Comparison of ENCODE assay signal across 8 cellular contexts in the genomic region with DNA sequence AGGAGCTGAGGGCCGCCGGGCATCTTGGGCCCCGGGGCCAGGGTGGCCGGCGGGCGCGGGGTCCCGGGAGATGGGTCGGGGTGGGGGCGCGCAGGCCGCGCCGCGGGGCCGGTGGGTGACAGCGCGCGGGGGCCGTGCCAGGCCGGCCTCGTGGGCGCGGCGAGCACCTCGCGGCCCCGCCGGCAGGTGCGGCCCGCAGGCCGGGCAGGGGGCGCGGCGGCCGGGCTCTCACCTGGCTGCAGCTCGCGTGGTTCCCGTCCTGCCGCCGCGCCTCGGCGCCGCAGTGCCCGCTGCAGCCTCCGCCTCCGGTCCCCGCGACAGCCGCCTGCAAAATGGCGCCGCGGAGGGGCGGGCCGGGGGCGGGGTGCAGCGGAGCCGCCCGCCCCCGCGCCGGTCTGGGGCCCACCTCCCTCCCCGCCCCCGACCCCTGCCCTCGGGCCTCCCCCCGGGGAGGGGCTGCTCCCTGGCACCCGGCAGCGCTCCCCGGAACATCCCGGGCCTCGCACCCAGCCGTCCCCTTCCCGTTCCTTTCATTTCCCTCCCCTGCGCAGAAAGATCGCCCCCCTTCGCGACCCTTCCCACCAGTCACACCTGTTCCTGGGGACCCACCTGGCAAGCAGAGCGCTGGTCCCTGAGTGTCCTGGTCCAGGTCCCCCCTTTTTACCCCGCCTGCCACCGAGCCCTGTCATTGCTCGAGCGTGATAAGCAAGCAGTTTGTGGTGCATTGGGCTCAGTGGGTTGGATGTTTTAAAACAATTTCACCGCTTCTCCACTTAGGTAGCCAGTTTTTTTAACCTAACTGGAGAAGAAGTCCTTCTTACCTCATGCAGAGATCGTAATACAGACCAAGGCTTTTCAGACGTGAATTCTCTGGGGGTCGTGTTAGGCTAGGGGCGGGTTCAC. TPM values are rescaled to one million over a fixed set of nuclear protein-coding genes. Genes with fewer than 3 reads are reported as not detected.
A peak's percentile ranks its signal among the peaks of the same experiment; 100 is the strongest.
DNase-seq lines count a peak whose midpoint lies in the region; ATAC-seq and TF ChIP-seq lines count a peak whose summit lies in the region.

Gene SLC23A2, minus strand, starts transcription at position 337 of the 903 bp plus-strand sequence. CDS start 68,948 bp downstream, outside the sequence.

- H3K27ac Mint-ChIP-seq in activated T-helper 2 cell treated with anti-CD3 and anti-CD28 coated beads, Interferon-gamma antibody, Interleukin-2, Interleukin-4, amounts not matched to agents 10 μg/mL and 5 μg/mL and 100 μg/mL, durations not matched to agents 14 hours and 24 hours and 36 hours: peak within 1 kb of the TSS; percentile 95
- H3K27ac Mint-ChIP-seq in neural progenitor cell: peak within 1 kb of the TSS; percentile 47

- peaks cover 24% of the 10 kb centered on the region for H3K79me2 ChIP-seq in neural progenitor cell (ENCODE audit: low read depth)

- peaks cover 19% of the 10 kb centered on the region for H4K20me1 ChIP-seq in neural progenitor cell (ENCODE audit: low read depth)

- peaks cover 12% of the 10 kb centered on the region for H3K27me3 Mint-ChIP-seq in activated T-helper 2 cell treated with anti-CD3 and anti-CD28 coated beads, Interferon-gamma antibody, Interleukin-2, Interleukin-4, amounts not matched to agents 10 μg/mL and 5 μg/mL and 100 μg/mL, durations not matched to agents 14 hours and 24 hours and 36 hours (ENCODE audit: low read depth)
- H3K27me3 Mint-ChIP-seq in neural progenitor cell (ENCODE audit: insufficient read depth, low read depth): peaks cover 19% of the 10 kb centered on the region

- peaks cover 13% of the 10 kb centered on the region for H3K4me1 ChIP-seq in neural progenitor cell

- intact Hi-C loops in activated T-helper 2 cell treated with anti-CD3 and anti-CD28 coated beads, Interferon-gamma antibody, Interleukin-2, Interleukin-4, amounts not matched to agents 10 μg/mL and 5 μg/mL and 100 μg/mL, durations not matched to agents 14 hours and 24 hours and 36 hours (cut with micrococcal nuclease): loop anchor here (5.0 kb wide), 2 partner anchors 44 to 76 kb away; no protein-coding TSS in a partner anchor

- H3K36me3 Mint-ChIP-seq in activated T-helper 2 cell treated with anti-CD3 and anti-CD28 coated beads, Interferon-gamma antibody, Interleukin-2, Interleukin-4, amounts not matched to agents 10 μg/mL and 5 μg/mL and 100 μg/mL, durations not matched to agents 14 hours and 24 hours and 36 hours (ENCODE audit: low read depth): no peaks in the 10 kb centered on the region
- H3K36me3 Mint-ChIP-seq in neural progenitor cell: no peaks in the 10 kb centered on the region

- H2AFZ ChIP-seq in neural progenitor cell (replicated peaks): peak within 1 kb of the TSS; percentile 90

- H3K4me3 ChIP-seq in fibroblast of villous mesenchyme (ENCODE audit: low read depth, low read length) (peak within 1 kb of the TSS; percentile 63), neural progenitor cell (peak within 1 kb of the TSS; percentile 72)

- H3K9me3 ChIP-seq in neural progenitor cell (ENCODE audit: low read depth): no peaks in the 10 kb centered on the region

- H3F3A ChIP-seq in neural progenitor cell (ENCODE audit: low read depth): peaks cover 7% of the 10 kb centered on the region

- H3K4me3 Mint-ChIP-seq in activated T-helper 2 cell treated with anti-CD3 and anti-CD28 coated beads, Interferon-gamma antibody, Interleukin-2, Interleukin-4, amounts not matched to agents 10 μg/mL and 5 μg/mL and 100 μg/mL, durations not matched to agents 14 hours and 24 hours and 36 hours (ENCODE audit: low read depth): peak within 1 kb of the TSS; percentile 95
- H3K4me3 Mint-ChIP-seq in neural progenitor cell: peak within 1 kb of the TSS; percentile 91

- no peaks in the 10 kb centered on the region for H3K36me3 ChIP-seq in neural progenitor cell

- ATAC-seq in HG02571 (IDR thresholded peaks at IDR 0.05; ENCODE audit: unreplicated experiment) (peak; percentile 60), GM18858 (IDR thresholded peaks at IDR 0.05; ENCODE audit: unreplicated experiment) (no peak)

- no peak for TF ChIP-seq CTCF in fibroblast of villous mesenchyme (IDR thresholded peaks at IDR 0.05; ENCODE audit: insufficient read depth, low read depth, low read length)
- TF ChIP-seq CTCF in neural progenitor cell (IDR thresholded peaks at IDR 0.05): no peak

- peaks cover 41% of the 10 kb centered on the region for H3K27me3 ChIP-seq in neural progenitor cell

- no peak within 1 kb of the TSS for H3K27ac ChIP-seq in neural progenitor cell

- no peak within 1 kb of the TSS for H3K9ac ChIP-seq in neural progenitor cell

- no peaks in the 10 kb centered on the region for H3K9me3 Mint-ChIP-seq in activated T-helper 2 cell treated with anti-CD3 and anti-CD28 coated beads, Interferon-gamma antibody, Interleukin-2, Interleukin-4, amounts not matched to agents 10 μg/mL and 5 μg/mL and 100 μg/mL, durations not matched to agents 14 hours and 24 hours and 36 hours
- H3K9me3 Mint-ChIP-seq in neural progenitor cell: no peaks in the 10 kb centered on the region

- peaks cover 28% of the 10 kb centered on the region for H3K4me1 Mint-ChIP-seq in activated T-helper 2 cell treated with anti-CD3 and anti-CD28 coated beads, Interferon-gamma antibody, Interleukin-2, Interleukin-4, amounts not matched to agents 10 μg/mL and 5 μg/mL and 100 μg/mL, durations not matched to agents 14 hours and 24 hours and 36 hours (ENCODE audit: low read depth)
- H3K4me1 Mint-ChIP-seq in neural progenitor cell: peaks cover 24% of the 10 kb centered on the region

- peak within 1 kb of the TSS; percentile 99 for H3K4me2 ChIP-seq in neural progenitor cell

- DNase-seq in DMS53 (lab: John Stamatoyannopoulos, UW): peak; percentile 73
- DNase-seq in OCI-M1 (lab: John Stamatoyannopoulos, UW): peak; percentile 41
- peak; percentile 43 for DNase-seq in activated T-helper 2 cell treated with anti-CD3 and anti-CD28 coated beads, Interferon-gamma antibody, Interleukin-2, Interleukin-4, amounts not matched to agents 10 μg/mL and 5 μg/mL and 100 μg/mL, durations not matched to agents 14 hours and 24 hours and 36 hours (ENCODE audit: low spot score)
- no peak for DNase-seq in fibroblast of villous mesenchyme (ENCODE audit: low read depth)
- peak; percentile 66 for DNase-seq in neural progenitor cell (ENCODE audit: low spot score)
- peak; percentile 34 for DNase-seq in superior temporal gyrus (ENCODE audit: extremely low spot score)

RNA-seq across cellular contexts. Expression of gene SLC23A2, which starts in this region (rescaled TPM):
- total RNA-seq in activated T-helper 2 cell treated with anti-CD3 and anti-CD28 coated beads, Interferon-gamma antibody, Interleukin-2, Interleukin-4, amounts not matched to agents 10 μg/mL and 5 μg/mL and 100 μg/mL, durations not matched to agents 14 hours and 24 hours and 36 hours: 21.3 and 22.4 TPM in 2 replicates
- total RNA-seq in fibroblast of villous mesenchyme (14.2 and 16.8 TPM in 2 replicates), neural progenitor cell (ENCODE audit: low replicate concordance) (9.3 and 13.0 TPM in 2 replicates)
